In genomic region chr2:112585400-112585799, GRCh38 we compare ENCODE assay signal across 8 cellular contexts. TPM values are rescaled to one million over a fixed set of nuclear protein-coding genes. Genes with fewer than 3 reads are reported as not detected.
DNase-seq lines count a peak whose midpoint lies in the region; TF ChIP-seq lines count a peak whose summit lies in the region.

No MANE protein-coding gene starts in this region.

- DNase-seq in GM06990 (ENCODE audit: extremely low read depth, insufficient read length) (no peak), SJSA1 (ENCODE audit: low read depth in 1 of 2, low spot score in 2 of 2) (no peak), fibroblast of lung (ENCODE audit: low read depth in 2 of 2) (no peak), progenitor cell of endocrine pancreas (ENCODE audit: low spot score, unreplicated experiment) (no peak), midbrain (lab: John Stamatoyannopoulos, UW) (no peak), dermis blood vessel endothelial cell (no peak), GF-D8 (lab: John Stamatoyannopoulos, UW) (no peak)
- DNase-seq in stimulated activated CD4-positive, alpha-beta T cell treated with anti-CD3 and anti-CD28 coated beads, Interleukin-1b, Interleukin-23, amount 100 ng/mL, for 48 hours: no peak

- H3K4me1 ChIP-seq in SJSA1 (replicated peaks) (peaks cover 12% of the 10 kb centered on the region), fibroblast of lung (ENCODE audit: control insufficient read depth, extremely low read depth, insufficient read depth, low read length) (peaks cover 9% of the 10 kb centered on the region)

- no peaks in the 10 kb centered on the region for H4K20me1 ChIP-seq in fibroblast of lung (ENCODE audit: control insufficient read depth, extremely low read depth, insufficient read depth, low read length)

- H3K4me2 ChIP-seq in fibroblast of lung (ENCODE audit: extremely low read depth, insufficient read depth, low read length): peak overlapping the region; percentile 99

- peaks cover 11% of the 10 kb centered on the region for H3K36me3 Mint-ChIP-seq in progenitor cell of endocrine pancreas (ENCODE audit: insufficient read depth)

- TF ChIP-seq CTCF in GM06990 (IDR thresholded peaks at IDR 0.05; ENCODE audit: insufficient read depth, low read length, poor library complexity, severe bottlenecking) (no peak), fibroblast of lung (conservative IDR thresholded peaks at IDR 0.05 in 1 of 2, IDR thresholded peaks at IDR 0.05 in 1 of 2; ENCODE audit: low read depth in 1 of 2, low read length in 2 of 2) (no peak), progenitor cell of endocrine pancreas (IDR thresholded peaks at IDR 0.05; ENCODE audit: unreplicated experiment) (no peak)

- H3K79me2 ChIP-seq in fibroblast of lung (ENCODE audit: control insufficient read depth, insufficient read depth, low read length): no peaks in the 10 kb centered on the region

- H3K9me3 ChIP-seq in SJSA1 (replicated peaks) (no peaks in the 10 kb centered on the region), fibroblast of lung (ENCODE audit: control insufficient read depth, insufficient read depth, low read depth, low read length) (no peaks in the 10 kb centered on the region)

- H3K36me3 ChIP-seq in GM06990 (ENCODE audit: control insufficient read depth, insufficient read depth, low read length) (peaks cover 4% of the 10 kb centered on the region), SJSA1 (peaks cover 4% of the 10 kb centered on the region; the same call in 1 of the 2 replicates), fibroblast of lung (ENCODE audit: control insufficient read depth, insufficient read depth, low read length) (peaks cover 3% of the 10 kb centered on the region)

- no peaks in the 10 kb centered on the region for H3K27me3 Mint-ChIP-seq in progenitor cell of endocrine pancreas

- no peak overlapping the region for H3K9ac ChIP-seq in fibroblast of lung (ENCODE audit: insufficient read depth, low read length)

- H3K4me1 Mint-ChIP-seq in progenitor cell of endocrine pancreas (ENCODE audit: low read depth): peaks cover 10% of the 10 kb centered on the region

- peak overlapping the region; percentile 94 for H3K4me3 Mint-ChIP-seq in progenitor cell of endocrine pancreas (ENCODE audit: low read depth)

- H3K9me3 Mint-ChIP-seq in progenitor cell of endocrine pancreas (ENCODE audit: low read depth): no peaks in the 10 kb centered on the region

- peak overlapping the region; percentile 88 for H3K4me3 ChIP-seq in GM06990 (replicated peaks; ENCODE audit: low read depth, low read length)
- H3K4me3 ChIP-seq in SJSA1: peak overlapping the region; percentile 55; the same call in 1 of the 2 replicates
- H3K4me3 ChIP-seq in fibroblast of lung (replicated peaks in 1 of 4; ENCODE audit: control extremely low read depth in 1 of 4, insufficient read depth in 1 of 4, low read depth in 3 of 4, low read length in 4 of 4): peak overlapping the region; percentile 83 to 94 (median 92)

- no peaks in the 10 kb centered on the region for H3K27me3 ChIP-seq in GM06990 (replicated peaks; ENCODE audit: control insufficient read depth, insufficient read depth, low read length)
- H3K27me3 ChIP-seq in SJSA1 (replicated peaks): no peaks in the 10 kb centered on the region
- no peaks in the 10 kb centered on the region for H3K27me3 ChIP-seq in fibroblast of lung (ENCODE audit: control insufficient read depth, insufficient read depth, low read length)

- H2AFZ ChIP-seq in fibroblast of lung (ENCODE audit: low read length): no peak overlapping the region

- H3K27ac Mint-ChIP-seq in progenitor cell of endocrine pancreas: peak overlapping the region; percentile 99

- no peak overlapping the region for H3K27ac ChIP-seq in SJSA1
- peak overlapping the region; percentile 98 for H3K27ac ChIP-seq in fibroblast of lung (ENCODE audit: insufficient read depth, low read length)

RNA-seq across cellular contexts. Expression of gene CHCHD5, which starts 1.0 kb away (rescaled TPM):
- total RNA-seq in SJSA1 (2014; rRNA removed; shearing (Covaris generic)): 4.9 and 14.2 TPM in 2 replicates
- total RNA-seq in fibroblast of lung: 11.0 and 17.0 TPM in 2 replicates
- polyA plus RNA-seq in fibroblast of lung: 10.5 and 18.0 TPM in 2 replicates
- polyA plus RNA-seq in fibroblast of lung (2012): 52.6 and 77.5 TPM in 2 replicates
- polyA minus RNA-seq in fibroblast of lung (ENCODE audit: low replicate concordance): 9.9 and 22.2 TPM in 2 replicates
- 37.0 and 38.4 TPM in 2 replicates for total RNA-seq in progenitor cell of endocrine pancreas
- 3.4 and 5.6 TPM in 2 replicates for total RNA-seq in dermis blood vessel endothelial cell

RNA-seq across cellular contexts. Expression of gene POLR1B, which starts 43.1 kb away (rescaled TPM):
- total RNA-seq in SJSA1 (2014; rRNA removed; shearing (Covaris generic)): 8.0 and 15.1 TPM in 2 replicates
- total RNA-seq in fibroblast of lung (13.4 and 15.5 TPM in 2 replicates), progenitor cell of endocrine pancreas (31.4 and 35.9 TPM in 2 replicates), dermis blood vessel endothelial cell (16.8 and 22.0 TPM in 2 replicates)
- 12.2 and 12.5 TPM in 2 replicates for polyA plus RNA-seq in fibroblast of lung
- polyA plus RNA-seq in fibroblast of lung (2012): 8.5 and 9.5 TPM in 2 replicates
- 21.8 and 44.2 TPM in 2 replicates for polyA minus RNA-seq in fibroblast of lung (ENCODE audit: low replicate concordance)
